Comparison of ENCODE assay signal across 9 cellular contexts in genomic region chr9:90815183-90815943, GRCh38. TPM values are rescaled to one million over a fixed set of nuclear protein-coding genes. Genes with fewer than 3 reads are reported as not detected.
DNase-seq lines count a peak whose midpoint lies in the region; ATAC-seq lines count a peak whose summit lies in the region.
"Had no signal": no experiment of that assay in that cellular context is flagged by ENCODE, and none has a peak within 500 bp of the region (broad histone marks: within the 10 kb centered on the region; RNA-seq: fewer than 3 reads in every experiment).

No MANE protein-coding gene starts in this region.

- no peaks in the 10 kb centered on the region for H3K4me1 ChIP-seq in HAP-1

- peaks cover 2% of the 10 kb centered on the region for H3K36me3 Mint-ChIP-seq in activated CD4-positive, alpha-beta T cell treated with anti-CD3 and anti-CD28 coated beads, Interleukin-2, amount 10 ng/mL, durations not matched to agents 24 days and 14 days (ENCODE audit: low read depth)
- peaks cover 15% of the 10 kb centered on the region for H3K36me3 Mint-ChIP-seq in IgD-negative memory B cell
- H3K36me3 Mint-ChIP-seq in activated naive CD8-positive, alpha-beta T cell treated with anti-CD3 and anti-CD28 coated beads, Interleukin-2, amount 10 ng/mL, durations not matched to agents 7 days and 5 days: no peaks in the 10 kb centered on the region
- H3K36me3 Mint-ChIP-seq in stimulated activated memory B cell treated with anti-CD40 and anti-IgM and Interleukin-4, amounts not matched to agents 10 μg/mL and 1 μg/mL and 100 μg/mL, for 72 hours: peaks cover 40% of the 10 kb centered on the region

- H3K9me3 Mint-ChIP-seq in activated CD4-positive, alpha-beta T cell treated with anti-CD3 and anti-CD28 coated beads, Interleukin-2, amount 10 ng/mL, durations not matched to agents 24 days and 14 days: peaks cover 10% of the 10 kb centered on the region
- H3K9me3 Mint-ChIP-seq in IgD-negative memory B cell: peaks cover 0 to 3% (median 1%) of the 10 kb centered on the region in 3 donors
- H3K9me3 Mint-ChIP-seq in activated naive CD8-positive, alpha-beta T cell treated with anti-CD3 and anti-CD28 coated beads, Interleukin-2, amount 10 ng/mL, durations not matched to agents 7 days and 5 days: peaks cover 9% of the 10 kb centered on the region
- H3K9me3 Mint-ChIP-seq in stimulated activated memory B cell treated with anti-CD40 and anti-IgM and Interleukin-4, amounts not matched to agents 10 μg/mL and 1 μg/mL and 100 μg/mL, for 72 hours: peaks cover 5% of the 10 kb centered on the region

- H3K27ac Mint-ChIP-seq in activated CD4-positive, alpha-beta T cell treated with anti-CD3 and anti-CD28 coated beads, Interleukin-2, amount 10 ng/mL, durations not matched to agents 24 days and 14 days: no peak overlapping the region
- peak overlapping the region; percentile 75 to 98 (median 94) for H3K27ac Mint-ChIP-seq in IgD-negative memory B cell
- no peak overlapping the region for H3K27ac Mint-ChIP-seq in activated naive CD8-positive, alpha-beta T cell treated with anti-CD3 and anti-CD28 coated beads, Interleukin-2, amount 10 ng/mL, durations not matched to agents 7 days and 5 days
- H3K27ac Mint-ChIP-seq in stimulated activated memory B cell treated with anti-CD40 and anti-IgM and Interleukin-4, amounts not matched to agents 10 μg/mL and 1 μg/mL and 100 μg/mL, for 72 hours: peak overlapping the region; percentile 96

- H3K4me1 Mint-ChIP-seq in activated CD4-positive, alpha-beta T cell treated with anti-CD3 and anti-CD28 coated beads, Interleukin-2, amount 10 ng/mL, durations not matched to agents 24 days and 14 days: peaks cover 4% of the 10 kb centered on the region
- H3K4me1 Mint-ChIP-seq in IgD-negative memory B cell: peaks cover 62 to 76% (median 68%) of the 10 kb centered on the region in 3 donors
- peaks cover 10% of the 10 kb centered on the region for H3K4me1 Mint-ChIP-seq in activated naive CD8-positive, alpha-beta T cell treated with anti-CD3 and anti-CD28 coated beads, Interleukin-2, amount 10 ng/mL, durations not matched to agents 7 days and 5 days
- peaks cover 88% of the 10 kb centered on the region for H3K4me1 Mint-ChIP-seq in stimulated activated memory B cell treated with anti-CD40 and anti-IgM and Interleukin-4, amounts not matched to agents 10 μg/mL and 1 μg/mL and 100 μg/mL, for 72 hours

- no peaks in the 10 kb centered on the region for H3K36me3 ChIP-seq in HAP-1 (replicated peaks)

- no peak for ATAC-seq in activated naive CD8-positive, alpha-beta T cell treated with anti-CD3 and anti-CD28 coated beads, Interleukin-2, amount 10 ng/mL, durations not matched to agents 7 days and 5 days (ENCODE audit: low read depth)
- ATAC-seq in stimulated activated memory B cell treated with anti-CD40 and anti-IgM and Interleukin-4, amounts not matched to agents 10 μg/mL and 1 μg/mL and 100 μg/mL, for 72 hours: peak; percentile 80

- POLR2A ChIA-PET in activated naive CD8-positive, alpha-beta T cell treated with anti-CD3 and anti-CD28 coated beads, Interleukin-2, amount 10 ng/mL, durations not matched to agents 7 days and 5 days (lab: Charles Lee): no interaction called here

- DNase-seq in activated CD4-positive, alpha-beta T cell treated with anti-CD3 and anti-CD28 coated beads, Interleukin-2, amount 10 ng/mL, durations not matched to agents 24 days and 14 days: peak; percentile 61
- DNase-seq in activated CD4-positive, alpha-beta T cell treated with anti-CD3 and anti-CD28 coated beads for 4 hours: no peak
- DNase-seq in activated naive CD8-positive, alpha-beta T cell treated with anti-CD3 and anti-CD28 coated beads, Interleukin-2, amount 10 ng/mL, durations not matched to agents 7 days and 5 days: no peak
- no peak for DNase-seq in 8988T
- DNase-seq in NCI-H345 treated with DMSO at 0.1 percent for 48 hours (lab: John Stamatoyannopoulos, UW; ENCODE audit: unreplicated experiment): no peak
- no peak for DNase-seq in HAP-1 (ENCODE audit: low spot score in 2 of 2)

- peaks cover 11% of the 10 kb centered on the region for H3K27me3 Mint-ChIP-seq in activated CD4-positive, alpha-beta T cell treated with anti-CD3 and anti-CD28 coated beads, Interleukin-2, amount 10 ng/mL, durations not matched to agents 24 days and 14 days
- no peaks in the 10 kb centered on the region for H3K27me3 Mint-ChIP-seq in IgD-negative memory B cell
- H3K27me3 Mint-ChIP-seq in activated naive CD8-positive, alpha-beta T cell treated with anti-CD3 and anti-CD28 coated beads, Interleukin-2, amount 10 ng/mL, durations not matched to agents 7 days and 5 days: peaks cover 11% of the 10 kb centered on the region
- no peaks in the 10 kb centered on the region for H3K27me3 Mint-ChIP-seq in stimulated activated memory B cell treated with anti-CD40 and anti-IgM and Interleukin-4, amounts not matched to agents 10 μg/mL and 1 μg/mL and 100 μg/mL, for 72 hours

- intact Hi-C loops in activated CD4-positive, alpha-beta T cell treated with anti-CD3 and anti-CD28 coated beads, Interleukin-2, amount 10 ng/mL, durations not matched to agents 24 days and 14 days (cut with micrococcal nuclease): no loop called here

- H3K4me3 ChIP-seq in HAP-1: no peak overlapping the region

- H3K27me3 ChIP-seq in HAP-1 (ENCODE audit: low read depth): no peaks in the 10 kb centered on the region

- no peaks in the 10 kb centered on the region for H3K9me3 ChIP-seq in HAP-1

- in situ Hi-C loops in HAP-1 (cut with MboI; ENCODE audit: low sequenced_read_pairs): no loop called here

- H3K4me3 Mint-ChIP-seq in activated CD4-positive, alpha-beta T cell treated with anti-CD3 and anti-CD28 coated beads, Interleukin-2, amount 10 ng/mL, durations not matched to agents 24 days and 14 days: no peak overlapping the region
- peak overlapping the region; percentile 65 to 77 (median 71) for H3K4me3 Mint-ChIP-seq in IgD-negative memory B cell
- H3K4me3 Mint-ChIP-seq in activated naive CD8-positive, alpha-beta T cell treated with anti-CD3 and anti-CD28 coated beads, Interleukin-2, amount 10 ng/mL, durations not matched to agents 7 days and 5 days: peak overlapping the region; percentile 18
- H3K4me3 Mint-ChIP-seq in stimulated activated memory B cell treated with anti-CD40 and anti-IgM and Interleukin-4, amounts not matched to agents 10 μg/mL and 1 μg/mL and 100 μg/mL, for 72 hours: peak overlapping the region; percentile 72

RNA-seq across cellular contexts. Expression of gene SYK, which starts 13.7 kb away (rescaled TPM):
- total RNA-seq in activated CD4-positive, alpha-beta T cell treated with anti-CD3 and anti-CD28 coated beads, Interleukin-2, amount 10 ng/mL, durations not matched to agents 24 days and 14 days: 0.05 and 0.16 TPM in 2 replicates
- polyA plus RNA-seq in IgD-negative memory B cell: 314 TPM
- under 1 TPM; 0.69 to 0.82 TPM for total RNA-seq in activated naive CD8-positive, alpha-beta T cell treated with anti-CD3 and anti-CD28 coated beads, Interleukin-2, amount 10 ng/mL, durations not matched to agents 7 days and 5 days
- polyA plus RNA-seq: BJ had no signal

Comparison
In these comparisons a context has a peak if more than half of its experiments do, and no peak if none do; other contexts are left out.
1. H3K27ac Mint-ChIP-seq: peak in IgD-negative memory B cell (3 of 3) and stimulated activated memory B cell treated with anti-CD40 and anti-IgM and Interleukin-4, amounts not matched to agents 10 μg/mL and 1 μg/mL and 100 μg/mL, for 72 hours (single experiment); none in activated CD4-positive, alpha-beta T cell treated with anti-CD3 and anti-CD28 coated beads, Interleukin-2, amount 10 ng/mL, durations not matched to agents 24 days and 14 days (single experiment) and activated naive CD8-positive, alpha-beta T cell treated with anti-CD3 and anti-CD28 coated beads, Interleukin-2, amount 10 ng/mL, durations not matched to agents 7 days and 5 days (single experiment).